In genomic region chr17:17824780-17825614, GRCh38 we compare ENCODE assay signal across 8 cellular contexts. TPM values are rescaled to one million over a fixed set of nuclear protein-coding genes. Genes with fewer than 3 reads are reported as not detected.
DNase-seq lines count a peak whose midpoint lies in the region; ATAC-seq and TF ChIP-seq lines count a peak whose summit lies in the region.

No MANE protein-coding gene starts in this region.

- no peak overlapping the region for H3K4me2 ChIP-seq in GM23248 (ENCODE audit: unreplicated experiment)

- H3K4me3 ChIP-seq in GM23248 (no peak overlapping the region), esophagus muscularis mucosa (peak overlapping the region in 1 of 4 donors; percentile 60), rectal smooth muscle tissue (ENCODE audit: low read length) (peak overlapping the region; percentile 72)

- H3F3A ChIP-seq in GM23248 (ENCODE audit: insufficient read depth): no peaks in the 10 kb centered on the region; the same call in 1 of the 2 replicates

- peaks cover 42% of the 10 kb centered on the region for H3K79me2 ChIP-seq in GM23248 (ENCODE audit: insufficient read depth)

- H2AFZ ChIP-seq in GM23248: no peak overlapping the region

- DNase-seq in GM23248: peak; percentile 72
- peak; percentile 40 for DNase-seq in RPMI8226
- DNase-seq in esophagus muscularis mucosa (ENCODE audit: extremely low spot score): no peak
- DNase-seq in SKM-1 treated with dmso at 0.1 percent for 144 hours (lab: John Stamatoyannopoulos, UW; ENCODE audit: unreplicated experiment): no peak
- no peak for DNase-seq in stimulated activated CD4-positive, alpha-beta T cell treated with anti-CD3 and anti-CD28 coated beads, Interleukin-4, amount 100 ng/mL, for 1 hour
- no peak for DNase-seq in cerebellar nuclear complex (lab: John Stamatoyannopoulos, UW)

- no peak for TF ChIP-seq CTCF in esophagus muscularis mucosa (IDR thresholded peaks at IDR 0.05)

- no peak for TF ChIP-seq EP300 in esophagus muscularis mucosa (IDR thresholded peaks at IDR 0.05)

- H3K4me1 ChIP-seq in GM23248 (ENCODE audit: insufficient read depth): peaks cover 31% of the 10 kb centered on the region
- peaks cover 42 to 90% (median 80%) of the 10 kb centered on the region in 4 donors for H3K4me1 ChIP-seq in esophagus muscularis mucosa
- peaks cover 30% of the 10 kb centered on the region for H3K4me1 ChIP-seq in rectal smooth muscle tissue (ENCODE audit: control insufficient read depth, insufficient read depth, low read length)

- intact Hi-C loops in esophagus muscularis mucosa (cut with DNase I): no loop called here

- TF ChIP-seq POLR2A in esophagus muscularis mucosa (IDR thresholded peaks at IDR 0.05; ENCODE audit: low read depth): no peak

- H3K9ac ChIP-seq in GM23248 (no peak overlapping the region), rectal smooth muscle tissue (ENCODE audit: low read length) (no peak overlapping the region)

- H4K20me1 ChIP-seq in GM23248 (ENCODE audit: insufficient read depth): no peaks in the 10 kb centered on the region

- H3K27ac ChIP-seq in GM23248 (no peak overlapping the region), esophagus muscularis mucosa (replicated peaks in 1 of 4) (peak overlapping the region; percentile 81 to 87 (median 84)), rectal smooth muscle tissue (ENCODE audit: low read depth, low read length) (peak overlapping the region; percentile 89)

- no peaks in the 10 kb centered on the region for H3K9me2 ChIP-seq in GM23248 (ENCODE audit: insufficient read depth)

- no peaks in the 10 kb centered on the region for H3K9me3 ChIP-seq in GM23248 (ENCODE audit: low read depth)
- no peaks in the 10 kb centered on the region for H3K9me3 ChIP-seq in esophagus muscularis mucosa

- H3K27me3 ChIP-seq in GM23248 (replicated peaks; ENCODE audit: insufficient read depth) (no peaks in the 10 kb centered on the region), esophagus muscularis mucosa (no peaks in the 10 kb centered on the region), rectal smooth muscle tissue (ENCODE audit: control insufficient read depth, insufficient read depth, low read length) (no peaks in the 10 kb centered on the region)

- 27 to 41% methylated on average over 9 to 14 of the region's 14 CpGs for WGBS in GM23248 (ENCODE audit: low coverage in 1 of 2, low lambda C conversion rate in 2 of 2, missing lambda C conversion rate in 2 of 2), 2 experiments
- 26% methylated on average over 10 of the region's 14 CpGs for WGBS in esophagus muscularis mucosa

- H3K36me3 ChIP-seq in GM23248 (ENCODE audit: low read depth): no peaks in the 10 kb centered on the region
- H3K36me3 ChIP-seq in esophagus muscularis mucosa: peaks cover 0 to 16% (median under 1%) of the 10 kb centered on the region in 4 donors
- peaks cover 2% of the 10 kb centered on the region for H3K36me3 ChIP-seq in rectal smooth muscle tissue (ENCODE audit: control insufficient read depth, insufficient read depth, low read length)

- in situ Hi-C loops in GM23248 (cut with MboI): no loop called here

- ATAC-seq in HG03354 (IDR thresholded peaks at IDR 0.05; ENCODE audit: poor library complexity, severe bottlenecking, unreplicated experiment): no peak

RNA-seq across cellular contexts. Expression of gene SREBF1, which starts 11.8 kb away (rescaled TPM):
- 34.4 and 36.2 TPM in 2 replicates for total RNA-seq in GM23248 (2014; rRNA removed; shearing (Covaris generic))
- polyA plus RNA-seq in GM23248 (2016; fragmentation: Nextera tagmentation; extraction: Ambion mirVana): 14.3 and 19.2 TPM in 2 replicates
- total RNA-seq in esophagus muscularis mucosa: 10 to 100 TPM; 28.1 to 62.6 (median 39.7) TPM

Comparison
In these comparisons a context has a peak if more than half of its experiments do, and no peak if none do; other contexts are left out.
1. DNase-seq: peak in GM23248 (single experiment) and RPMI8226 (single experiment); none in esophagus muscularis mucosa (single experiment), SKM-1 treated with dmso at 0.1 percent for 144 hours (single experiment), stimulated activated CD4-positive, alpha-beta T cell treated with anti-CD3 and anti-CD28 coated beads, Interleukin-4, amount 100 ng/mL, for 1 hour (single experiment) and cerebellar nuclear complex (0 of 2).